ENCODE assay signal across 18 cellular contexts in genomic region chr6:22300287-22300998, GRCh38. TPM values are rescaled to one million over a fixed set of nuclear protein-coding genes. Genes with fewer than 3 reads are reported as not detected.
DNase-seq lines count a peak whose midpoint lies in the region; ATAC-seq, FAIRE-seq and TF ChIP-seq lines count a peak whose summit lies in the region.
"Had no signal": no experiment of that assay in that cellular context is flagged by ENCODE, and none has a peak within 500 bp of the region (broad histone marks: within the 10 kb centered on the region; RNA-seq: fewer than 3 reads in every experiment).

No MANE protein-coding gene starts in this region.

- intact Hi-C loops in GM12878 (cut with micrococcal nuclease; ENCODE audit: unreplicated experiment) = no loop called here

- no peak for TF ChIP-seq EP300 in GM12878 (IDR thresholded peaks at IDR 0.05; ENCODE audit: borderline replicate concordance in 1 of 2, control insufficient read depth in 1 of 2, low read depth in 2 of 2, low read length in 2 of 2)

- H3K4me3 ChIP-seq in GM12865 (ENCODE audit: low read depth, low read length) (no peak overlapping the region), GM12878 (no peak overlapping the region), small intestine (ENCODE audit: low read depth in 1 of 2, low read length in 2 of 2) (no peak overlapping the region)

- POLR2A ChIA-PET in GM12878 (lab: Charles Lee) = no interaction called here

- peaks cover 3% of the 10 kb centered on the region for H3K9me3 Mint-ChIP-seq in mesothelial cell of epicardium
- no peaks in the 10 kb centered on the region for H3K9me3 Mint-ChIP-seq in stimulated activated naive CD8-positive, alpha-beta T cell treated with anti-CD3 and anti-CD28 coated beads, Interleukin-15, amount 100 ng/mL, for 72 hours

- no peak for TF ChIP-seq POLR2A in GM12878 (IDR thresholded peaks at IDR 0.05; ENCODE audit: low read depth, low read length)

- no peaks in the 10 kb centered on the region for H3K27me3 Mint-ChIP-seq in mesothelial cell of epicardium (ENCODE audit: low read depth)
- no peaks in the 10 kb centered on the region for H3K27me3 Mint-ChIP-seq in stimulated activated naive CD8-positive, alpha-beta T cell treated with anti-CD3 and anti-CD28 coated beads, Interleukin-15, amount 100 ng/mL, for 72 hours

- H4K20me1 ChIP-seq in GM12878 (ENCODE audit: control insufficient read depth, insufficient read depth) = no peaks in the 10 kb centered on the region

- CTCF ChIA-PET in GM12878 (lab: Yijun Ruan, JAX) = no interaction called here

- no peaks in the 10 kb centered on the region for H3K27me3 ChIP-seq in GM12878 (replicated peaks in 1 of 2; ENCODE audit: control insufficient read depth in 2 of 2, insufficient read depth in 2 of 2, low read length in 1 of 2)
- no peaks in the 10 kb centered on the region for H3K27me3 ChIP-seq in small intestine (ENCODE audit: control insufficient read depth in 2 of 2, insufficient read depth in 2 of 2, low read length in 2 of 2)

- ATAC-seq in GM12878 (no peak), HG03175 (IDR thresholded peaks at IDR 0.05; ENCODE audit: unreplicated experiment) (no peak)
- no peak for ATAC-seq in stimulated activated naive CD8-positive, alpha-beta T cell treated with anti-CD3 and anti-CD28 coated beads, Interleukin-15, amount 100 ng/mL, for 72 hours
- ATAC-seq: HCT116 had no signal

- H2AFZ ChIP-seq in GM12878 (ENCODE audit: control insufficient read depth, low read depth, low read length) = no peak overlapping the region

- FAIRE-seq in GM12878 (lab: Jason Lieb, UNC) (no peak), small intestine (lab: Jason Lieb, UNC) (no peak)

- BruUV-seq in GM12878 (replicated peaks; lab: Mats Ljungman, UMichigan) = TSS peak; percentile 91

- RAD21 ChIA-PET in GM12878 (lab: Charles Lee; ENCODE audit: unreplicated experiment) = no interaction called here

- no peaks in the 10 kb centered on the region for H3K36me3 ChIP-seq in GM12878 (ENCODE audit: control insufficient read depth in 2 of 2, insufficient read depth in 2 of 2, low read length in 1 of 2)
- no peaks in the 10 kb centered on the region for H3K36me3 ChIP-seq in small intestine (ENCODE audit: control insufficient read depth in 2 of 2, insufficient read depth in 2 of 2, low read length in 2 of 2)

- no peak for TF ChIP-seq CTCF in GM12865 (IDR thresholded peaks at IDR 0.05; ENCODE audit: insufficient read depth, low read depth, low read length, missing control alignments)
- no peak for TF ChIP-seq CTCF in GM12878 (IDR thresholded peaks at IDR 0.05 in 2 of 3, conservative IDR thresholded peaks at IDR 0.05 in 1 of 3; ENCODE audit: control insufficient read depth in 2 of 3, extremely low read depth in 1 of 3, insufficient read depth in 1 of 3, low read depth in 3 of 3, low read length in 3 of 3)
- TF ChIP-seq CTCF in mesothelial cell of epicardium (IDR thresholded peaks at IDR 0.05; ENCODE audit: unreplicated experiment) = no peak

- no peak overlapping the region for H3K4me3 Mint-ChIP-seq in mesothelial cell of epicardium
- H3K4me3 Mint-ChIP-seq in stimulated activated naive CD8-positive, alpha-beta T cell treated with anti-CD3 and anti-CD28 coated beads, Interleukin-15, amount 100 ng/mL, for 72 hours = no peak overlapping the region

- H3K27ac Mint-ChIP-seq in mesothelial cell of epicardium = peak overlapping the region; percentile 4
- no peak overlapping the region for H3K27ac Mint-ChIP-seq in stimulated activated naive CD8-positive, alpha-beta T cell treated with anti-CD3 and anti-CD28 coated beads, Interleukin-15, amount 100 ng/mL, for 72 hours

- SMC1A ChIA-PET in GM12878 (lab: Charles Lee; ENCODE audit: uncharacterized antibody, unreplicated experiment) = interaction anchor here (0.7 to 1.3 kb wide), 3 partner anchors 33 to 215 kb away, joined by 3 read pairs; no protein-coding TSS in a partner anchor

- WGBS in GM12878 (ENCODE audit: insufficient coverage, insufficient replicate concordance, low lambda C conversion rate, missing lambda C conversion rate) = 25% methylated on average over 4 of the region's 4 CpGs
- WGBS in small intestine, 3 donors = 65 to 75% (median 68%) methylated on average over 4 of the region's 4 CpGs

- no peak overlapping the region for H3K9ac ChIP-seq in GM12878 (ENCODE audit: control insufficient read depth, insufficient read depth, low read length)
- H3K9ac ChIP-seq: KMS-11 had no signal

- in situ Hi-C loops in GM12878 (cut with MboI) = no loop called here

- H3K4me1 ChIP-seq in GM12878 (ENCODE audit: control insufficient read depth, insufficient read depth, low read length) (no peaks in the 10 kb centered on the region), small intestine (ENCODE audit: control insufficient read depth in 2 of 2, insufficient read depth in 1 of 2, low read depth in 1 of 2, low read length in 1 of 2) (no peaks in the 10 kb centered on the region)

- peak; percentile 36 for DNase-seq in GM12865 (ENCODE audit: low read depth)
- DNase-seq in M059J (ENCODE audit: low read depth) = peak; percentile 47
- DNase-seq in GM12878 (ENCODE audit: low read depth, low spot score) = no peak
- no peak for DNase-seq in mesothelial cell of epicardium (ENCODE audit: low spot score in 2 of 2, unreplicated experiment in 2 of 2)
- no peak for DNase-seq in stimulated activated naive CD8-positive, alpha-beta T cell treated with anti-CD3 and anti-CD28 coated beads, Interleukin-15, amount 100 ng/mL, for 72 hours
- DNase-seq in small intestine = no peak
- DNase-seq in NCI-H2029 treated with DMSO at 0.1 percent for 48 hours (lab: John Stamatoyannopoulos, UW) = no peak
- DNase-seq: MM.1S, NCI-H1105 treated with DMSO at 0.1 percent for 48 hours, NCI-H187, NCI-H510A treated with DMSO at 0.1 percent for 48 hours had no signal

- peaks cover 56% of the 10 kb centered on the region for H3K4me1 Mint-ChIP-seq in mesothelial cell of epicardium
- H3K4me1 Mint-ChIP-seq in stimulated activated naive CD8-positive, alpha-beta T cell treated with anti-CD3 and anti-CD28 coated beads, Interleukin-15, amount 100 ng/mL, for 72 hours = no peaks in the 10 kb centered on the region

- no peak overlapping the region for H3K27ac ChIP-seq in GM12878 (ENCODE audit: control insufficient read depth, insufficient read depth)
- no peak overlapping the region for H3K27ac ChIP-seq in small intestine (ENCODE audit: low read depth in 1 of 2, low read length in 1 of 2)
- H3K27ac ChIP-seq: C4-2B, KMS-11, RWPE1 had no signal

- H3K4me2 ChIP-seq in GM12878 (ENCODE audit: control insufficient read depth, insufficient read depth) = no peak overlapping the region
- H3K4me2 ChIP-seq: KMS-11 had no signal

- H3K36me3 Mint-ChIP-seq in mesothelial cell of epicardium = no peaks in the 10 kb centered on the region

- no peak for TF ChIP-seq RAD21 in GM12878 (IDR thresholded peaks at IDR 0.05; ENCODE audit: insufficient read depth, low read depth, low read length)

- H3K79me2 ChIP-seq in GM12878 (ENCODE audit: control insufficient read depth, insufficient read depth, low read length) = no peaks in the 10 kb centered on the region

- H3K9me3 ChIP-seq in GM12878 (replicated peaks; ENCODE audit: control insufficient read depth, insufficient read depth, low read length) (no peaks in the 10 kb centered on the region), small intestine (ENCODE audit: control insufficient read depth, low read depth) (no peaks in the 10 kb centered on the region)

TF ChIP-seq in GM12878, 131 proteins besides CTCF, POLR2A, EP300 and RAD21:
- no peak for TF ChIP-seq JUND (IDR thresholded peaks at IDR 0.05; ENCODE audit: low read depth, low read length)
- TF ChIP-seq SRF (IDR thresholded peaks at IDR 0.05; ENCODE audit: low read depth in 2 of 2, low read length in 2 of 2) = peak in 1 of 2 experiments; percentile 96; a peak in 2 of 4 replicates
- TF ChIP-seq PML (IDR thresholded peaks at IDR 0.05; ENCODE audit: low read length) = 0 out of 2 replicates have a peak, but pooled peaks have one; percentile 10

RNA-seq across cellular contexts. Expression of gene PRL, which starts 3.6 kb away (rescaled TPM):
- not detected in 2 replicates for total RNA-seq in M059J (2014; rRNA removed; shearing (Covaris generic))
- not detected in 2 replicates for total RNA-seq in GM12878 (2013; cell fraction: nucleolus; rRNA removed)
- total RNA-seq in GM12878 (2014; rRNA removed) (12.3 and 14.9 TPM in 2 replicates), GM12878 (2014; rRNA removed; fragmentation: Illumina TruSeq; extraction: Trizol) (17.4 and 18.3 TPM in 2 replicates), GM12878 (2021) (19.1 and 20.3 TPM in 2 replicates), mesothelial cell of epicardium (0.23 TPM in 1 of 3 replicates, not detected in the others)
- polyA plus RNA-seq in GM12878 (2011; ENCODE audit: low read depth) = 5.3 TPM
- polyA plus RNA-seq in GM12878 (2011; rRNA removed) (0.05 TPM in 1 of 2 replicates, not detected in the other), GM12878 (2014; fragmentation: Illumina TruSeq; extraction: Trizol) (25.9 and 26.1 TPM in 2 replicates), GM12878 (2014; fragmentation: Nextera tagmentation; extraction: Ambion mirVana) (10 to 100 TPM; 27.6 to 34.9 TPM), GM12878 (2014; rRNA removed) (23.2 and 23.4 TPM in 2 replicates), GM12878 (2016; fragmentation: Nextera tagmentation; extraction: Ambion mirVana) (10 to 100 TPM; 23.8 to 29.2 TPM), small intestine (not detected)
- polyA plus RNA-seq in GM12878 (2011; cell fraction: cytosol; rRNA removed) = not detected in 2 replicates
- not detected in 2 replicates for polyA plus RNA-seq in GM12878 (2011; cell fraction: nucleus; rRNA removed)
- 2.4 and 6.6 TPM in 2 replicates for polyA plus RNA-seq in GM12878 (2012)
- not detected in 2 replicates for polyA minus RNA-seq in GM12878 (2011; rRNA and poly(A)+ RNA removed)
- not detected in 2 replicates for polyA minus RNA-seq in GM12878 (2011; cell fraction: cytosol; rRNA and poly(A)+ RNA removed)
- polyA minus RNA-seq in GM12878 (2011; cell fraction: nucleus; rRNA and poly(A)+ RNA removed) = not detected in 2 replicates
- total RNA-seq: OCI-LY7; T-helper 2 cell treated with Interferon-gamma antibody and Interleukin-4, amounts not matched to agents 100 ng/mL and 5 ng/mL, for 36 hours had no signal

Comparison
In these comparisons a context has a peak if more than half of its experiments do, and no peak if none do; other contexts are left out.
1. DNase-seq: peak in GM12865 (single experiment) and M059J (single experiment); none in GM12878 (single experiment), mesothelial cell of epicardium (0 of 2), stimulated activated naive CD8-positive, alpha-beta T cell treated with anti-CD3 and anti-CD28 coated beads, Interleukin-15, amount 100 ng/mL, for 72 hours (0 of 2), small intestine (single experiment) and NCI-H2029 treated with DMSO at 0.1 percent for 48 hours (single experiment).